ENCODE assay signal across 9 cellular contexts in the genomic region with DNA sequence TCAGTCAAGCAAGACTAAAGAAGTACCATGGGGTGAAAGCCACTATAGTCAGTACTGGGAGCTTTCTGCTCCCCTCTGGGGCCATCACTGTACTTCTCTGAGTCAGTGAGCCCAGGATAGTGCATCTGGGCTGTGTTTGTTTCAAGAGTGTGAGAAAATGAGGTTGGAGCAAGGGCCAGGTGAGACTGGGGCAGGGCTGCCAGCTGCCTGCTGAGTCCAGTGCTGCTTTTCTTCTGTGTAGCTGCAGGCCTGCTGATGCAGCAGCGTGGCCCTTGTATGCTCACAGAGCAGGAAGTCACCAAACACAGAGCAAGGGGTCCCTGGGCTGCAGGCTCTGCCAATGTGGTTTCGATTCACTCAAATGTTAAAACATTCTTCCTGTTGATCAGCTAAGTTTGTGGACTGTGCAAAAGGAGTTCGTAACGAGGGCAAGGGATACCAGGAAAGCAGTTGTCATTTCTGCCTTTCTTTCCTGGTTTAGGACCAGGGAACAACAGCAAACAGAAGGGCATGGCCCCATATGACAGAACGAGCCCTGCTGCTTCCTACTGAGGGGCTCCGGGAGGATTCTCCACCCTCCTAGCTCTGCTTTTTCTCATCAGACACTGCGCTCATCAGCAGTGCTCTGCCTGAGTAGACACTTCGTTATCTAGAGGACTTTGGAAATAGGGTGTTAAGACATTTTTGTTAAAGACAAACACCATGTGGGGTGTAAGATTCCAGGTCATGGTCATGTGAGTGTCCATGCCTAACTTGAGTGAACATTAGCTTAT.
A peak's percentile ranks its signal among the peaks of the same experiment; 100 is the strongest.
DNase-seq lines count a peak whose midpoint lies in the region; ATAC-seq, FAIRE-seq and TF ChIP-seq lines count a peak whose summit lies in the region.
"Had no signal": no experiment of that assay in that cellular context is flagged by ENCODE, and none has a peak within 500 bp of the region (broad histone marks: within the 10 kb centered on the region; RNA-seq: fewer than 3 reads in every experiment).

No MANE protein-coding gene starts in this region.

- H3K4me1 Mint-ChIP-seq in dendritic cell treated with granulocyte-macrophage colony-stimulating factor and Interleukin-4, amounts not matched to agents 40 ng/mL and 50 ng/mL, for 4 days (ENCODE audit: low read depth) = peaks cover 22% of the 10 kb centered on the region

- intact Hi-C loops in dendritic cell treated with granulocyte-macrophage colony-stimulating factor and Interleukin-4, amounts not matched to agents 40 ng/mL and 50 ng/mL, for 4 days (cut with micrococcal nuclease) = no loop called here
- intact Hi-C loops in psoas muscle (cut with DNase I) = no loop called here

- TF ChIP-seq POLR2A in A549 (IDR thresholded peaks at IDR 0.05; ENCODE audit: low read length) = no peak

- 88% methylated on average over 8 of the region's 8 CpGs for WGBS in A549 (ENCODE audit: missing lambda C conversion rate)
- 67 to 81% (median 76%) methylated on average over 8 of the region's 8 CpGs for WGBS in psoas muscle, 3 donors

- peak overlapping the region; percentile 56 for H3K27ac Mint-ChIP-seq in dendritic cell treated with granulocyte-macrophage colony-stimulating factor and Interleukin-4, amounts not matched to agents 40 ng/mL and 50 ng/mL, for 4 days

- POLR2A ChIA-PET in A549 (lab: Yijun Ruan, JAX) = interaction anchor here (1.4 kb wide), 1 partner anchor 13 kb away, joined by 3 read pairs; no protein-coding TSS in a partner anchor

- H3K27me3 Mint-ChIP-seq in dendritic cell treated with granulocyte-macrophage colony-stimulating factor and Interleukin-4, amounts not matched to agents 40 ng/mL and 50 ng/mL, for 4 days = peaks cover 3% of the 10 kb centered on the region

- no peak for TF ChIP-seq EP300 in A549 (IDR thresholded peaks at IDR 0.05)

- no peaks in the 10 kb centered on the region for H3K36me3 Mint-ChIP-seq in dendritic cell treated with granulocyte-macrophage colony-stimulating factor and Interleukin-4, amounts not matched to agents 40 ng/mL and 50 ng/mL, for 4 days (ENCODE audit: low read depth)

- H3K27me3 ChIP-seq in psoas muscle (ENCODE audit: insufficient read depth in 3 of 3, low read length in 2 of 3) (no peaks in the 10 kb centered on the region), SJCRH30 (no peaks in the 10 kb centered on the region)

- H3K4me2 ChIP-seq in A549 = no peak overlapping the region

- ATAC-seq in A549 (no peak), GM18909 (IDR thresholded peaks at IDR 0.05; ENCODE audit: poor library complexity, unreplicated experiment) (peak; percentile 94), HG03439 (IDR thresholded peaks at IDR 0.05; ENCODE audit: unreplicated experiment) (peak; percentile 71), psoas muscle (no peak)

- peaks cover 14% of the 10 kb centered on the region for H3K9me3 Mint-ChIP-seq in dendritic cell treated with granulocyte-macrophage colony-stimulating factor and Interleukin-4, amounts not matched to agents 40 ng/mL and 50 ng/mL, for 4 days

- no peak for TF ChIP-seq CTCF in A549 (IDR thresholded peaks at IDR 0.05)
- no peak for TF ChIP-seq CTCF in psoas muscle (IDR thresholded peaks at IDR 0.05)

- CTCF ChIA-PET in A549 (lab: Yijun Ruan, JAX) = interaction anchor here (1.0 to 1.3 kb wide), 3 partner anchors 12 to 49 kb away, joined by 3 to 4 read pairs (median 3); no protein-coding TSS in a partner anchor

- no peaks in the 10 kb centered on the region for H3K36me3 ChIP-seq in psoas muscle (ENCODE audit: insufficient read depth in 1 of 2, low read depth in 1 of 2)
- no peaks in the 10 kb centered on the region for H3K36me3 ChIP-seq in SJCRH30

- no peak for DNase-seq in A549 (ENCODE audit: low read depth in 1 of 2, low spot score in 1 of 2)
- no peak for DNase-seq in NCI-H1694 (lab: John Stamatoyannopoulos, UW)
- DNase-seq in psoas muscle = no peak
- no peak for DNase-seq in NCI-H1417 treated with DMSO at 0.1 percent for 48 hours (lab: John Stamatoyannopoulos, UW)
- DNase-seq in SJCRH30 = no peak
- DNase-seq: NCI-H524 treated with DMSO at 0.1 percent for 48 hours had no signal

- H3K4me3 Mint-ChIP-seq in dendritic cell treated with granulocyte-macrophage colony-stimulating factor and Interleukin-4, amounts not matched to agents 40 ng/mL and 50 ng/mL, for 4 days = no peak overlapping the region

- TF ChIP-seq RAD21 in A549 (conservative IDR thresholded peaks at IDR 0.05 in 1 of 2, IDR thresholded peaks at IDR 0.05 in 1 of 2) = no peak

- FAIRE-seq in A549 (lab: Jason Lieb, UNC) = no peak

- H3K4me1 ChIP-seq in A549 (peaks cover 52% of the 10 kb centered on the region), psoas muscle (no peaks in the 10 kb centered on the region), SJCRH30 (peaks cover 11% of the 10 kb centered on the region; the same call in 1 of the 2 replicates)

- H3K4me3 ChIP-seq in A549 = no peak overlapping the region
- H3K4me3 ChIP-seq in psoas muscle = no peak overlapping the region
- no peak overlapping the region for H3K4me3 ChIP-seq in SJCRH30

- H3K9me3 ChIP-seq in A549 (peaks cover 12% of the 10 kb centered on the region), psoas muscle (no peaks in the 10 kb centered on the region), SJCRH30 (replicated peaks) (peaks cover 3% of the 10 kb centered on the region; the same call in 1 of the 2 replicates)

- H3K27ac ChIP-seq in A549 (peak overlapping the region; percentile 91 to 96), psoas muscle (no peak overlapping the region), SJCRH30 (no peak overlapping the region)

TF ChIP-seq in A549, 52 proteins besides CTCF, POLR2A, EP300 and RAD21:
- TF ChIP-seq ZSCAN20 (CRISPR knock-in tag; IDR thresholded peaks at IDR 0.05) = no peak
- TF ChIP-seq RNF2 (IDR thresholded peaks at IDR 0.05; ENCODE audit: borderline replicate concordance, low read depth) = no peak
- TF ChIP-seq EHMT2 (IDR thresholded peaks at IDR 0.05; ENCODE audit: low read depth) = no peak
- no peak for TF ChIP-seq ESRRA (IDR thresholded peaks at IDR 0.05; ENCODE audit: borderline replicate concordance, low read length)
- TF ChIP-seq MAZ (IDR thresholded peaks at IDR 0.05; ENCODE audit: borderline replicate concordance, low read depth, low read length) = no peak
- no peak for TF ChIP-seq MYC (IDR thresholded peaks at IDR 0.05; ENCODE audit: borderline replicate concordance, low read length)
- no peak for TF ChIP-seq HDAC2 (IDR thresholded peaks at IDR 0.05)
- TF ChIP-seq ZFP36 (IDR thresholded peaks at IDR 0.05; ENCODE audit: borderline replicate concordance, partially characterized antibody) = no peak

Comparison
In these comparisons a context has a peak if more than half of its experiments do, and no peak if none do; other contexts are left out.
1. ATAC-seq: peak in GM18909 (single experiment) and HG03439 (single experiment); none in A549 (0 of 2) and psoas muscle (0 of 4).
2. H3K27ac ChIP-seq: peak in A549 (2 of 2); none in psoas muscle (single experiment) and SJCRH30 (single experiment).